ENCODE assay signal across 22 cellular contexts in the genomic region with DNA sequence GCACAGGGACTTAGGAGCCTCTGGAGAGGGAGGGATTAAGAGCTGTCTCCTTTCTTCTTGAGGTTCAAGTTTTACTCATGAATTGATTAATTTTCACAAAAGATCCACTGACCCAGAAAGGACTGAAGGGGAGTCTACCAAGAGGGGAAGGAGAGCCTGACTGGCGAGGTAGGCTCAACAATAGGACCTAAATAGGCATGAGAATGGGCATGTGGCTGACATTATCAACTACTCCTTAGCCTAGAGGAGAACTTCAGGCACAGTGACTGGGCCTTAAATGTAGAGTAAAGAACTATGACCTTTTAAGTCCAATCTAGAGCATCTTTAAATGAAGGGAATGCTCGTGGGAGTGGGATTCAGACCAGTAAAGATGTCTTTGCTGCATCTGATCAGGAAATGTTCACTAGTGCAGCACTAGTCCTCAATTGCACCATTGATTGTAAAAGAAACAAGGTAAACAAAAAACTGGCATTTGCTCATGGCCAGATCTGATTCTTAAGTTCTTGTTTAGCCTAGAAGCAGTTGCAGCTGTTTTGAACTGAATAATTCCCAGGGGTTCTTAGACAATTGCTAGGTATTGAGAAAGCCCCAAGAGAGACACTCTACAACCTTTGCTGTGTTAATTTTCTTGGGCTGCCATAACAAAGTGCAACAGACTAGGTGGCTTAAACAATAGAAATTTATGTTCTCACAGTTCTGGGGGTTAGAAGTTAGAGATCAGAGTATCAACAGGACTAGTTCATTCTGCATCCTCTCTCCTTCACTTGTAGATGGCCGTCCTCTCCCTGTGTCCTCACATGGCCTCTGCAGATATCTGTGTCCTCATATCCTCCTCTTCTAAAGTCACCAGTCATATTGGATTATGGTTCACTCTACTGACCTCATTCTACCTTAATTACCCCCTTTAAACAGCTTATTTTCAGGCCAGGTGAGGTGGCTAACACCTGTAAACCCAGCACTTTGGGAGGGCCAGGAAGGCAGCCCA.
"Had no signal": no experiment of that assay in that cellular context is flagged by ENCODE, and none has a peak within 500 bp of the region (broad histone marks: within the 10 kb centered on the region; RNA-seq: fewer than 3 reads in every experiment).

No MANE protein-coding gene starts in this region.

- H3K27ac Mint-ChIP-seq: activated CD8-positive, alpha-beta memory T cell treated with anti-CD3 and anti-CD28 coated beads, Interleukin-2, amount 10 ng/mL, durations not matched to agents 7 days and 5 days; activated naive CD4-positive, alpha-beta T cell treated with anti-CD3 and anti-CD28 coated beads, Interleukin-2, amount 50 U/mL, for 24 hours; activated T-cell treated with anti-CD3 and anti-CD28 coated beads, Interleukin-2, amount 50 U/mL, for 24 hours; activated T-helper 1 cell treated with anti-CD3 and anti-CD28 coated beads, Interleukin-12 subunit alpha, Interleukin-12 subunit beta, Interleukin-2, Interleukin-4 antibody, amounts not matched to agents 30 ng/mL and 10 ng/mL and 1 ng/mL, durations not matched to agents 14 hours and 24 hours and 36 hours; IgD-negative memory B cell; T-helper 1 cell treated with Interleukin-12 subunit alpha and Interleukin-12 subunit beta and Interleukin-4 antibody, amounts not matched to agents 30 μg/mL and 1 μg/mL, for 36 hours had no signal

- H3K36me3 ChIP-seq: Peyer's patch had no signal

- H3K4me3 Mint-ChIP-seq: activated CD8-positive, alpha-beta memory T cell treated with anti-CD3 and anti-CD28 coated beads, Interleukin-2, amount 10 ng/mL, durations not matched to agents 7 days and 5 days; activated naive CD4-positive, alpha-beta T cell treated with anti-CD3 and anti-CD28 coated beads, Interleukin-2, amount 50 U/mL, for 24 hours; activated T-cell treated with anti-CD3 and anti-CD28 coated beads, Interleukin-2, amount 50 U/mL, for 24 hours; activated T-helper 1 cell treated with anti-CD3 and anti-CD28 coated beads, Interleukin-12 subunit alpha, Interleukin-12 subunit beta, Interleukin-2, Interleukin-4 antibody, amounts not matched to agents 30 ng/mL and 10 ng/mL and 1 ng/mL, durations not matched to agents 14 hours and 24 hours and 36 hours; central memory CD8-positive, alpha-beta T cell; IgD-negative memory B cell; T-helper 1 cell treated with Interleukin-12 subunit alpha and Interleukin-12 subunit beta and Interleukin-4 antibody, amounts not matched to agents 30 μg/mL and 1 μg/mL, for 36 hours had no signal

- H3K27ac ChIP-seq: Peyer's patch had no signal

- H3K4me1 Mint-ChIP-seq: activated CD8-positive, alpha-beta memory T cell treated with anti-CD3 and anti-CD28 coated beads, Interleukin-2, amount 10 ng/mL, durations not matched to agents 7 days and 5 days; activated naive CD4-positive, alpha-beta T cell treated with anti-CD3 and anti-CD28 coated beads, Interleukin-2, amount 50 U/mL, for 24 hours; central memory CD8-positive, alpha-beta T cell; IgD-negative memory B cell had no signal

- DNase-seq: activated CD4-positive, alpha-beta T cell treated with anti-CD3 and anti-CD28 coated beads for 48 hours; activated CD4-positive, alpha-beta T cell treated with anti-CD3 and anti-CD28 coated beads, Interleukin-2, amount 50 U/mL, for 48 hours; activated CD4-positive, CD25-positive, alpha-beta regulatory T cell treated with anti-CD3 and anti-CD28 coated beads, Interleukin-2, amount 50 U/mL, for 72 hours; activated CD8-positive, alpha-beta memory T cell treated with anti-CD3 and anti-CD28 coated beads, Interleukin-2, amount 10 ng/mL, durations not matched to agents 7 days and 5 days; activated effector memory CD4-positive, alpha-beta T cell treated with Interleukin-2 at 50 U/mL for 16 hours; activated naive CD4-positive, alpha-beta T cell; activated T-cell treated with anti-CD3 and anti-CD28 coated beads, Interleukin-2, amount 50 U/mL, for 24 hours; aorta; KG1; NCI-H1092; NCI-H1417 treated with DMSO at 0.1 percent for 48 hours; NCI-H187; NCI-H2081 treated with DMSO at 0.1 percent for 48 hours; NCI-H510A treated with DMSO at 0.1 percent for 48 hours; NK-92 treated with Interleukin-12 subunit alpha and Interleukin-12 subunit beta, amount 100 ng/mL, for 24 hours; Peyer's patch; SHP77 treated with DMSO at 0.1 percent for 48 hours had no signal

- H3K9me3 Mint-ChIP-seq: activated T-cell treated with anti-CD3 and anti-CD28 coated beads, Interleukin-2, amount 50 U/mL, for 24 hours; activated T-helper 1 cell treated with anti-CD3 and anti-CD28 coated beads, Interleukin-12 subunit alpha, Interleukin-12 subunit beta, Interleukin-2, Interleukin-4 antibody, amounts not matched to agents 30 ng/mL and 10 ng/mL and 1 ng/mL, durations not matched to agents 14 hours and 24 hours and 36 hours; central memory CD8-positive, alpha-beta T cell; IgD-negative memory B cell; T-helper 1 cell treated with Interleukin-12 subunit alpha and Interleukin-12 subunit beta and Interleukin-4 antibody, amounts not matched to agents 30 μg/mL and 1 μg/mL, for 36 hours had no signal

- H3K4me1 ChIP-seq: Peyer's patch had no signal

- H3K9me3 ChIP-seq: Peyer's patch had no signal

- H3K27me3 ChIP-seq: Peyer's patch had no signal

- ATAC-seq: activated CD8-positive, alpha-beta memory T cell treated with anti-CD3 and anti-CD28 coated beads, Interleukin-2, amount 10 ng/mL, durations not matched to agents 7 days and 5 days had no signal

- H3K36me3 Mint-ChIP-seq: activated CD8-positive, alpha-beta memory T cell treated with anti-CD3 and anti-CD28 coated beads, Interleukin-2, amount 10 ng/mL, durations not matched to agents 7 days and 5 days; activated naive CD4-positive, alpha-beta T cell treated with anti-CD3 and anti-CD28 coated beads, Interleukin-2, amount 50 U/mL, for 24 hours; IgD-negative memory B cell had no signal

- H3K4me3 ChIP-seq: Peyer's patch had no signal
